In genomic region chr2:53913721-53914120, GRCh38 we compare ENCODE assay signal across 9 cellular contexts. TPM values are rescaled to one million over a fixed set of nuclear protein-coding genes. Genes with fewer than 3 reads are reported as not detected.
DNase-seq lines count a peak whose midpoint lies in the region; ATAC-seq and TF ChIP-seq lines count a peak whose summit lies in the region.
"Had no signal": no experiment of that assay in that cellular context is flagged by ENCODE, and none has a peak within 500 bp of the region (broad histone marks: within the 10 kb centered on the region; RNA-seq: fewer than 3 reads in every experiment).

No MANE protein-coding gene starts in this region.

- CTCF ChIA-PET in SK-N-SH (lab: Yijun Ruan, JAX), result interaction anchor here (0.6 to 1.3 kb wide), 2 partner anchors 21 to 548 kb away, joined by 3 to 4 read pairs; no protein-coding TSS in a partner anchor

- DNase-seq in GM10266 (ENCODE audit: extremely low spot score) (peak; percentile 36), LHCN-M2 (ENCODE audit: low read depth) (peak; percentile 37), chondrocyte (ENCODE audit: low spot score) (no peak), SK-N-SH (no peak), retina (no peak)

- H4K20me1 ChIP-seq in SK-N-SH (ENCODE audit: insufficient read depth), result no peaks in the 10 kb centered on the region

- peaks cover 46 to 58% of the 10 kb centered on the region in 2 experiments for H3K36me3 ChIP-seq in SK-N-SH (replicated peaks in 1 of 2; ENCODE audit: control insufficient read depth in 1 of 2, insufficient read depth in 2 of 2, low read length in 1 of 2)

- H3K36me3 Mint-ChIP-seq in chondrocyte (ENCODE audit: low read depth), result peaks cover 14% of the 10 kb centered on the region
- H3K36me3 Mint-ChIP-seq in stimulated activated naive CD8-positive, alpha-beta T cell treated with anti-CD3 and anti-CD28 coated beads, Interleukin-15, Interleukin-2, amounts not matched to agents 100 ng/mL and 50 ng/mL, for 24 hours (ENCODE audit: low read depth), result peaks cover 56% of the 10 kb centered on the region

- no peaks in the 10 kb centered on the region for H3K27me3 ChIP-seq in SK-N-SH (ENCODE audit: insufficient read depth)

- peaks cover 6% of the 10 kb centered on the region for H3K4me1 Mint-ChIP-seq in chondrocyte (ENCODE audit: low read depth)
- H3K4me1 Mint-ChIP-seq in stimulated activated naive CD8-positive, alpha-beta T cell treated with anti-CD3 and anti-CD28 coated beads, Interleukin-15, Interleukin-2, amounts not matched to agents 100 ng/mL and 50 ng/mL, for 24 hours (ENCODE audit: low read depth), result peaks cover 16% of the 10 kb centered on the region

- no peak for TF ChIP-seq EP300 in SK-N-SH (IDR thresholded peaks at IDR 0.05; ENCODE audit: borderline replicate concordance in 1 of 2, low read depth in 1 of 2, low read length in 1 of 2)

- peak overlapping the region; percentile 41 for H3K27ac Mint-ChIP-seq in chondrocyte (ENCODE audit: unreplicated experiment)
- peak overlapping the region; percentile 80 for H3K27ac Mint-ChIP-seq in stimulated activated naive CD8-positive, alpha-beta T cell treated with anti-CD3 and anti-CD28 coated beads, Interleukin-15, Interleukin-2, amounts not matched to agents 100 ng/mL and 50 ng/mL, for 24 hours

- H3K4me1 ChIP-seq in SK-N-SH (ENCODE audit: control insufficient read depth in 1 of 2, insufficient read depth in 2 of 2, low read depth in 1 of 2, low read length in 1 of 2), result no peaks in the 10 kb centered on the region; a peak in 2 of 4 replicates

- H3K9me2 ChIP-seq in SK-N-SH, result no peaks in the 10 kb centered on the region

- no peak overlapping the region for H3K4me3 Mint-ChIP-seq in chondrocyte (ENCODE audit: unreplicated experiment)
- no peak overlapping the region for H3K4me3 Mint-ChIP-seq in stimulated activated naive CD8-positive, alpha-beta T cell treated with anti-CD3 and anti-CD28 coated beads, Interleukin-15, Interleukin-2, amounts not matched to agents 100 ng/mL and 50 ng/mL, for 24 hours

- no peak overlapping the region for H3K4me2 ChIP-seq in SK-N-SH

- H3K9me3 Mint-ChIP-seq in chondrocyte (ENCODE audit: low read depth), result no peaks in the 10 kb centered on the region
- H3K9me3 Mint-ChIP-seq in stimulated activated naive CD8-positive, alpha-beta T cell treated with anti-CD3 and anti-CD28 coated beads, Interleukin-15, Interleukin-2, amounts not matched to agents 100 ng/mL and 50 ng/mL, for 24 hours, result no peaks in the 10 kb centered on the region

- H3K9me3 ChIP-seq in SK-N-SH, result no peaks in the 10 kb centered on the region

- H3K27me3 Mint-ChIP-seq in chondrocyte (ENCODE audit: low read depth), result no peaks in the 10 kb centered on the region
- H3K27me3 Mint-ChIP-seq in stimulated activated naive CD8-positive, alpha-beta T cell treated with anti-CD3 and anti-CD28 coated beads, Interleukin-15, Interleukin-2, amounts not matched to agents 100 ng/mL and 50 ng/mL, for 24 hours, result no peaks in the 10 kb centered on the region

- no peak overlapping the region for H2AFZ ChIP-seq in SK-N-SH (ENCODE audit: low read depth)

- POLR2A ChIA-PET in SK-N-SH (lab: Yijun Ruan, JAX), result no interaction called here

- TF ChIP-seq RAD21 in SK-N-SH (IDR thresholded peaks at IDR 0.05; ENCODE audit: low read length), result no peak

- H3K27ac ChIP-seq in SK-N-SH (ENCODE audit: low read depth in 2 of 2, low read length in 1 of 2), result peak overlapping the region in 1 of 2 experiments; percentile 2; a peak in 1 of 4 replicates

- TF ChIP-seq CTCF in GM10266 (IDR thresholded peaks at IDR 0.05; ENCODE audit: control insufficient read depth, insufficient read depth, low read depth, missing control alignments) (no peak), chondrocyte (IDR thresholded peaks at IDR 0.05) (no peak), SK-N-SH (IDR thresholded peaks at IDR 0.05) (no peak)

- no peak overlapping the region for H3K9ac ChIP-seq in SK-N-SH

- WGBS in SK-N-SH (ENCODE audit: low lambda C conversion rate), result 87% methylated on average over 3 of the region's 3 CpGs

- ATAC-seq in GM21576 (IDR thresholded peaks at IDR 0.05; ENCODE audit: unreplicated experiment), result peak; percentile 96
- no peak for ATAC-seq in HG03280 (IDR thresholded peaks at IDR 0.05; ENCODE audit: unreplicated experiment)
- ATAC-seq: K562 had no signal

- H3F3A ChIP-seq in SK-N-SH (replicated peaks; ENCODE audit: insufficient read depth), result peaks cover 4% of the 10 kb centered on the region

- peaks cover 15% of the 10 kb centered on the region; the same call in 1 of the 2 replicates for H3K79me2 ChIP-seq in SK-N-SH (ENCODE audit: insufficient read depth)

- H3K4me3 ChIP-seq in SK-N-SH (ENCODE audit: low read depth in 2 of 2, low read length in 1 of 2), result no peak overlapping the region
- H3K4me3 ChIP-seq: K562 had no signal

TF ChIP-seq in SK-N-SH, 30 proteins besides CTCF, POLR2A, EP300 and RAD21:
- TF ChIP-seq TCF12 (IDR thresholded peaks at IDR 0.05) (no peak), TEAD4 (IDR thresholded peaks at IDR 0.05; ENCODE audit: borderline replicate concordance, insufficient read depth) (no peak), FOSL2 (IDR thresholded peaks at IDR 0.05; ENCODE audit: borderline replicate concordance, low read depth) (no peak), GABPA (IDR thresholded peaks at IDR 0.05; ENCODE audit: low read depth) (no peak), NRF1 (IDR thresholded peaks at IDR 0.05; ENCODE audit: low read depth, low read length) (no peak), USF2 (IDR thresholded peaks at IDR 0.05; ENCODE audit: borderline replicate concordance, low read depth, low read length) (no peak), RCOR1 (IDR thresholded peaks at IDR 0.05; ENCODE audit: low read length) (no peak), EZH2phosphoT487 (IDR thresholded peaks at IDR 0.05; ENCODE audit: borderline replicate concordance, low read depth) (no peak), SMC3 (IDR thresholded peaks at IDR 0.05; ENCODE audit: low read depth, low read length) (no peak), GATA2 (CRISPR knock-in tag; IDR thresholded peaks at IDR 0.05) (no peak)
- TF ChIP-seq, protein P1, sequence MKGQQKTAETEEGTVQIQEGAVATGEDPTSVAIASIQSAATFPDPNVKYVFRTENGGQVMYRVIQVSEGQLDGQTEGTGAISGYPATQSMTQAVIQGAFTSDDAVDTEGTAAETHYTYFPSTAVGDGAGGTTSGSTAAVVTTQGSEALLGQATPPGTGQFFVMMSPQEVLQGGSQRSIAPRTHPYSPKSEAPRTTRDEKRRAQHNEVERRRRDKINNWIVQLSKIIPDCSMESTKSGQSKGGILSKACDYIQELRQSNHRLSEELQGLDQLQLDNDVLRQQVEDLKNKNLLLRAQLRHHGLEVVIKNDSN (IDR thresholded peaks at IDR 0.05; ENCODE audit: borderline replicate concordance, low read depth), result no peak

RNA-seq across cellular contexts. Expression of gene GPR75, which starts 54.0 kb away (rescaled TPM):
- total RNA-seq in LHCN-M2 (2014; rRNA removed) (0.51 and 0.92 TPM in 2 replicates), chondrocyte (1.1 to 2.4 TPM (median 1.2 TPM) in 3 replicates)
- polyA plus RNA-seq in LHCN-M2 (2012), result 0.44 TPM
- 1.8 and 2.4 TPM in 2 replicates for polyA plus RNA-seq in SK-N-SH (2012; rRNA removed)
- 0.57 and 0.85 TPM in 2 replicates for polyA plus RNA-seq in SK-N-SH (2012; cell fraction: cytosol; rRNA removed)
- 7.1 and 12.0 TPM in 2 replicates for polyA plus RNA-seq in SK-N-SH (2012; cell fraction: nucleus; rRNA removed)

RNA-seq across cellular contexts. Expression of gene PSME4, which starts 57.1 kb away (rescaled TPM):
- 27.8 and 33.5 TPM in 2 replicates for total RNA-seq in LHCN-M2 (2014; rRNA removed)
- 21.4 TPM for polyA plus RNA-seq in LHCN-M2 (2012)
- 42.0 to 54.1 TPM (median 45.3 TPM) in 3 replicates for total RNA-seq in chondrocyte
- polyA plus RNA-seq in SK-N-SH (2012; rRNA removed), result 12.8 and 16.2 TPM in 2 replicates
- 13.2 and 14.4 TPM in 2 replicates for polyA plus RNA-seq in SK-N-SH (2012; cell fraction: cytosol; rRNA removed)
- 19.1 and 46.4 TPM in 2 replicates for polyA plus RNA-seq in SK-N-SH (2012; cell fraction: nucleus; rRNA removed)

Comparison
In these comparisons a context has a peak if more than half of its experiments do, and no peak if none do; other contexts are left out.
1. DNase-seq: peak in GM10266 (single experiment) and LHCN-M2 (single experiment); none in chondrocyte (single experiment), SK-N-SH (single experiment) and retina (single experiment).